21 cellular contexts compared by ENCODE assay signal in genomic region chr4:146976145-146976544, GRCh38. TPM values are rescaled to one million over a fixed set of nuclear protein-coding genes. Genes with fewer than 3 reads are reported as not detected.
"Had no signal": no experiment of that assay in that cellular context is flagged by ENCODE, and none has a peak within 500 bp of the region (broad histone marks: within the 10 kb centered on the region; RNA-seq: fewer than 3 reads in every experiment).

No MANE protein-coding gene starts in this region.

- H3K36me3 ChIP-seq: brain microvascular endothelial cell, heart right ventricle, left ventricle myocardium inferior, prostate gland, right lobe of liver, spleen had no signal

- H3K4me3 ChIP-seq: heart right ventricle, left ventricle myocardium inferior, prostate gland, right lobe of liver, SK-N-MC, spleen had no signal

- H3K9me3 ChIP-seq: heart right ventricle, left ventricle myocardium inferior, prostate gland, right lobe of liver, spleen had no signal

- ATAC-seq: activated CD4-positive, alpha-beta T cell treated with anti-CD3 and anti-CD28 coated beads for 36 hours; activated naive CD4-positive, alpha-beta T cell treated with anti-CD3 and anti-CD28 coated beads, Interleukin-2, amount 50 U/mL, for 72 hours; heart right ventricle; natural killer cell; right lobe of liver had no signal

- DNase-seq: activated CD4-positive, alpha-beta memory T cell treated with anti-CD3 and anti-CD28 coated beads, Interleukin-2, amount 10 ng/mL, durations not matched to agents 7 days and 5 days; activated CD4-positive, alpha-beta T cell treated with anti-CD3 and anti-CD28 coated beads for 36 hours; activated effector memory CD4-positive, alpha-beta T cell treated with Interleukin-2 at 50 U/mL for 16 hours; activated T-cell treated with anti-CD3 and anti-CD28 coated beads, Interleukin-2, amount 50 U/mL, for 24 hours; amygdala; brain microvascular endothelial cell; effector memory CD4-positive, alpha-beta T cell; heart right ventricle; left ventricle myocardium inferior; natural killer cell; nucleus accumbens; right lobe of liver; spleen; T-helper 1 cell; T1000 had no signal

- H3K4me1 ChIP-seq: heart right ventricle, left ventricle myocardium inferior, prostate gland, right lobe of liver, spleen had no signal

- H3K27ac ChIP-seq: brain microvascular endothelial cell, epithelial cell of prostate, heart right ventricle, left ventricle myocardium inferior, prostate gland, right lobe of liver, SK-N-MC, spleen had no signal

- H3K27me3 ChIP-seq: brain microvascular endothelial cell, right lobe of liver, spleen had no signal

RNA-seq across cellular contexts. Expression of gene TTC29, which starts 30.5 kb away (rescaled TPM):
- total RNA-seq: activated CD4-positive, alpha-beta memory T cell treated with anti-CD3 and anti-CD28 coated beads, Interleukin-2, amount 10 ng/mL, durations not matched to agents 7 days and 5 days; activated CD4-positive, alpha-beta T cell treated with anti-CD3 and anti-CD28 coated beads for 36 hours; activated naive CD4-positive, alpha-beta T cell treated with anti-CD3 and anti-CD28 coated beads, Interleukin-2, amount 50 U/mL, for 72 hours; frontal cortex; left ventricle myocardium inferior; mucosa of gallbladder; natural killer cell; right lobe of liver; spleen had no signal
- polyA plus RNA-seq: heart right ventricle had no signal
